In the genomic region with DNA sequence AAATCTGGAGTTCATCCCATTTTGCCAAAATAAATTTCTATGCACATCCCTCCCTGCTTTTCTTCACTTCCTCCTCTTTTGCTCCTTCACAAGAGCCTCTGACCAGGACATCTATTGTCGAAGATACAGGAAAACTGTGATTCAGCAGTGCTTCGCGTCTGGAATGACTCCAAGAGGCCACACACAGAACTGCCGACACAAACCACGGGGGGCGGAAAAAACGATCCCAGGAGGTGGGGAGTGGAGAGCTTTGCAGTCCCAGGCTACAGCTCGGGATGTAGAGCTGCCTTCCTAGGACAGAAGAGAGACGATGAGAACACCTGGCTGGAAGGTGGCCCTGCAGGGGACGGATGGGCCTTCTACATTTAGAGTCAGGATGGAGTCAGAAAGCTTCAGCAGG, we compare ENCODE assay signal across 10 cellular contexts.
DNase-seq lines count a peak whose midpoint lies in the region; ATAC-seq and TF ChIP-seq lines count a peak whose summit lies in the region.
"Had no signal": no experiment of that assay in that cellular context is flagged by ENCODE, and none has a peak within 500 bp of the region (broad histone marks: within the 10 kb centered on the region; RNA-seq: fewer than 3 reads in every experiment).

No MANE protein-coding gene starts in this region.

- H3K4me1 Mint-ChIP-seq in activated naive CD8-positive, alpha-beta T cell treated with anti-CD3 and anti-CD28 coated beads for 36 hours: peaks cover 90% of the 10 kb centered on the region

- no peak overlapping the region for H3K4me3 ChIP-seq in AG10803 (ENCODE audit: low read length)

- ATAC-seq in HG03521 (IDR thresholded peaks at IDR 0.05; ENCODE audit: unreplicated experiment) (no peak), HG02588 (IDR thresholded peaks at IDR 0.05; ENCODE audit: unreplicated experiment) (no peak)

- peaks cover 6% of the 10 kb centered on the region for H3K9me3 Mint-ChIP-seq in activated naive CD8-positive, alpha-beta T cell treated with anti-CD3 and anti-CD28 coated beads for 36 hours

- peak; percentile 60 for DNase-seq in AG10803 (ENCODE audit: low read depth)
- DNase-seq in H4 (ENCODE audit: low spot score): peak; percentile 82
- no peak for DNase-seq in activated naive CD8-positive, alpha-beta T cell treated with anti-CD3 and anti-CD28 coated beads for 36 hours
- DNase-seq in lung microvascular endothelial cell (ENCODE audit: low read depth in 2 of 2): peak; percentile 50 to 72
- no peak for DNase-seq in GM20000 (ENCODE audit: low spot score)
- DNase-seq in globus pallidus (ENCODE audit: low spot score): no peak
- DNase-seq: foreskin fibroblast, GF-D8 had no signal

- H3K36me3 Mint-ChIP-seq in activated naive CD8-positive, alpha-beta T cell treated with anti-CD3 and anti-CD28 coated beads for 36 hours: peaks cover 15% of the 10 kb centered on the region

- H3K27ac Mint-ChIP-seq in activated naive CD8-positive, alpha-beta T cell treated with anti-CD3 and anti-CD28 coated beads for 36 hours: peak overlapping the region; percentile 95

- H3K27me3 Mint-ChIP-seq in activated naive CD8-positive, alpha-beta T cell treated with anti-CD3 and anti-CD28 coated beads for 36 hours: no peaks in the 10 kb centered on the region

- TF ChIP-seq CTCF in AG10803 (conservative IDR thresholded peaks at IDR 0.05; ENCODE audit: low read length) (peak; percentile 24), GM20000 (IDR thresholded peaks at IDR 0.05; ENCODE audit: extremely low read depth, missing control alignments) (no peak)

- H3K4me3 Mint-ChIP-seq in activated naive CD8-positive, alpha-beta T cell treated with anti-CD3 and anti-CD28 coated beads for 36 hours: peak overlapping the region; percentile 35

Comparison
In these comparisons a context has a peak if more than half of its experiments do, and no peak if none do; other contexts are left out.
1. DNase-seq: peak in AG10803 (single experiment), H4 (single experiment) and lung microvascular endothelial cell (2 of 2); none in activated naive CD8-positive, alpha-beta T cell treated with anti-CD3 and anti-CD28 coated beads for 36 hours (single experiment), GM20000 (single experiment) and globus pallidus (single experiment).